11 cellular contexts compared by ENCODE assay signal in genomic region chr1:231020139-231020601, GRCh38. TPM values are rescaled to one million over a fixed set of nuclear protein-coding genes. Genes with fewer than 3 reads are reported as not detected.
DNase-seq lines count a peak whose midpoint lies in the region; ATAC-seq and TF ChIP-seq lines count a peak whose summit lies in the region.
"Had no signal": no experiment of that assay in that cellular context is flagged by ENCODE, and none has a peak within 500 bp of the region (broad histone marks: within the 10 kb centered on the region; RNA-seq: fewer than 3 reads in every experiment).

No MANE protein-coding gene starts in this region.

- no peak overlapping the region for H3K4me3 Mint-ChIP-seq in activated naive CD4-positive, alpha-beta T cell treated with anti-CD3 and anti-CD28 coated beads for 36 hours
- peak overlapping the region; percentile 36 for H3K4me3 Mint-ChIP-seq in T-helper 1 cell treated with Interleukin-12 subunit alpha and Interleukin-12 subunit beta and Interleukin-4 antibody, amounts not matched to agents 30 μg/mL and 1 μg/mL, for 36 hours

- H2AFZ ChIP-seq in Karpas-422 (ENCODE audit: low read length), result no peak overlapping the region

- H3K27me3 ChIP-seq in gastroesophageal sphincter (peaks cover 25% of the 10 kb centered on the region), stomach (no peaks in the 10 kb centered on the region), SJCRH30 (no peaks in the 10 kb centered on the region), Karpas-422 (ENCODE audit: low read length) (no peaks in the 10 kb centered on the region)
- H3K27me3 ChIP-seq: BLaER1 treated with 17β-estradiol and CSF1 and Interleukin-3, amounts not matched to agents 10 nM and 100 nM had no signal

- intact Hi-C loops in activated naive CD4-positive, alpha-beta T cell treated with anti-CD3 and anti-CD28 coated beads for 36 hours (cut with micrococcal nuclease), result no loop called here
- intact Hi-C loops in stomach (cut with DNase I; ENCODE audit: low total_unique reads), result no loop called here

- H3K4me2 ChIP-seq in Karpas-422 (ENCODE audit: low read depth, low read length, poor library complexity, severe bottlenecking), result no peak overlapping the region

- TF ChIP-seq EP300 in gastroesophageal sphincter (IDR thresholded peaks at IDR 0.05) (no peak), stomach (IDR thresholded peaks at IDR 0.05) (no peak)

- H3K9me2 ChIP-seq in Karpas-422 (replicated peaks; ENCODE audit: insufficient read depth, low read length), result no peaks in the 10 kb centered on the region

- H3K27ac Mint-ChIP-seq in activated naive CD4-positive, alpha-beta T cell treated with anti-CD3 and anti-CD28 coated beads for 36 hours, result no peak overlapping the region
- peak overlapping the region; percentile 43 for H3K27ac Mint-ChIP-seq in T-helper 1 cell treated with Interleukin-12 subunit alpha and Interleukin-12 subunit beta and Interleukin-4 antibody, amounts not matched to agents 30 μg/mL and 1 μg/mL, for 36 hours

- H3K9ac ChIP-seq in Karpas-422 (ENCODE audit: low read length), result no peak overlapping the region
- H3K9ac ChIP-seq: BLaER1 treated with 17β-estradiol and CSF1 and Interleukin-3, amounts not matched to agents 10 nM and 100 nM had no signal

- CTCF ChIA-PET in activated naive CD4-positive, alpha-beta T cell treated with anti-CD3 and anti-CD28 coated beads for 36 hours (lab: Charles Lee), result no interaction called here

- ATAC-seq in gastroesophageal sphincter (peak; percentile 44), HG02884 (IDR thresholded peaks at IDR 0.05; ENCODE audit: unreplicated experiment) (no peak)

- H3K9me3 Mint-ChIP-seq in activated naive CD4-positive, alpha-beta T cell treated with anti-CD3 and anti-CD28 coated beads for 36 hours, result no peaks in the 10 kb centered on the region
- no peaks in the 10 kb centered on the region for H3K9me3 Mint-ChIP-seq in T-helper 1 cell treated with Interleukin-12 subunit alpha and Interleukin-12 subunit beta and Interleukin-4 antibody, amounts not matched to agents 30 μg/mL and 1 μg/mL, for 36 hours

- peak; percentile 20 for DNase-seq in activated naive CD4-positive, alpha-beta T cell treated with anti-CD3 and anti-CD28 coated beads for 36 hours
- DNase-seq in activated naive CD4-positive, alpha-beta T cell treated with Interleukin-2 at 50 U/mL for 16 hours, result no peak
- DNase-seq in stomach, result no peak
- DNase-seq in SJCRH30, result no peak
- no peak for DNase-seq in Karpas-422
- DNase-seq: SHP77; stimulated activated CD4-positive, alpha-beta T cell treated with anti-CD3 and anti-CD28 coated beads, Interleukin-4, amount 100 ng/mL, for 4 hours had no signal

- TF ChIP-seq CTCF in gastroesophageal sphincter (IDR thresholded peaks at IDR 0.05) (no peak), stomach (IDR thresholded peaks at IDR 0.05) (no peak)

- H3K4me1 Mint-ChIP-seq in activated naive CD4-positive, alpha-beta T cell treated with anti-CD3 and anti-CD28 coated beads for 36 hours (ENCODE audit: low read depth), result peaks cover 7% of the 10 kb centered on the region
- H3K4me1 Mint-ChIP-seq in T-helper 1 cell treated with Interleukin-12 subunit alpha and Interleukin-12 subunit beta and Interleukin-4 antibody, amounts not matched to agents 30 μg/mL and 1 μg/mL, for 36 hours (ENCODE audit: low read depth), result peaks cover 14% of the 10 kb centered on the region

- H3K27me3 Mint-ChIP-seq in activated naive CD4-positive, alpha-beta T cell treated with anti-CD3 and anti-CD28 coated beads for 36 hours (ENCODE audit: low read depth), result no peaks in the 10 kb centered on the region
- H3K27me3 Mint-ChIP-seq in T-helper 1 cell treated with Interleukin-12 subunit alpha and Interleukin-12 subunit beta and Interleukin-4 antibody, amounts not matched to agents 30 μg/mL and 1 μg/mL, for 36 hours (ENCODE audit: low read depth), result no peaks in the 10 kb centered on the region

- no peaks in the 10 kb centered on the region for H3K79me2 ChIP-seq in Karpas-422 (ENCODE audit: low read length)

- peaks cover 0 to 7% of the 10 kb centered on the region in 2 donors for H3K36me3 ChIP-seq in gastroesophageal sphincter
- H3K36me3 ChIP-seq in stomach, result peaks cover 0 to 15% (median 14%) of the 10 kb centered on the region in 4 donors
- H3K36me3 ChIP-seq in SJCRH30, result peaks cover 16% of the 10 kb centered on the region; the same call in 1 of the 2 replicates
- no peaks in the 10 kb centered on the region for H3K36me3 ChIP-seq in Karpas-422 (ENCODE audit: insufficient read depth, low read length)

- H4K20me1 ChIP-seq in Karpas-422 (ENCODE audit: insufficient read depth, low read depth, low read length), result no peaks in the 10 kb centered on the region

- TF ChIP-seq POLR2A in gastroesophageal sphincter (IDR thresholded peaks at IDR 0.05) (no peak), stomach (IDR thresholded peaks at IDR 0.05) (no peak)

- H3K4me1 ChIP-seq in gastroesophageal sphincter (no peaks in the 10 kb centered on the region), stomach (peaks cover 0 to 12% (median 0%) of the 10 kb centered on the region in 4 donors), SJCRH30 (no peaks in the 10 kb centered on the region), Karpas-422 (ENCODE audit: low read length) (no peaks in the 10 kb centered on the region)

- no peak overlapping the region for H3K4me3 ChIP-seq in gastroesophageal sphincter
- peak overlapping the region in 1 of 4 donors; percentile 9 for H3K4me3 ChIP-seq in stomach
- no peak overlapping the region for H3K4me3 ChIP-seq in SJCRH30
- H3K4me3 ChIP-seq in Karpas-422 (ENCODE audit: low read length), result no peak overlapping the region
- H3K4me3 ChIP-seq: BLaER1 treated with 17β-estradiol and CSF1 and Interleukin-3, amounts not matched to agents 10 nM and 100 nM had no signal

- 77 to 100% methylated on average over 2 to 10 of the region's 14 CpGs for WGBS in gastroesophageal sphincter (ENCODE audit: low coverage in 1 of 2), 2 donors
- 73 to 76% (median 74%) methylated on average over 14 of the region's 14 CpGs for WGBS in stomach, 5 donors

- peaks cover 7% of the 10 kb centered on the region for H3K36me3 Mint-ChIP-seq in activated naive CD4-positive, alpha-beta T cell treated with anti-CD3 and anti-CD28 coated beads for 36 hours (ENCODE audit: low read depth)
- H3K36me3 Mint-ChIP-seq in T-helper 1 cell treated with Interleukin-12 subunit alpha and Interleukin-12 subunit beta and Interleukin-4 antibody, amounts not matched to agents 30 μg/mL and 1 μg/mL, for 36 hours (ENCODE audit: low read depth), result peaks cover 2% of the 10 kb centered on the region

- H3K27ac ChIP-seq in gastroesophageal sphincter (peak overlapping the region in 1 of 4 donors; percentile 37), stomach (peak overlapping the region; percentile 59 to 79 (median 64)), SJCRH30 (no peak overlapping the region), Karpas-422 (ENCODE audit: low read length) (no peak overlapping the region)

- H3K9me3 ChIP-seq in gastroesophageal sphincter, result no peaks in the 10 kb centered on the region
- H3K9me3 ChIP-seq in stomach, result no peaks in the 10 kb centered on the region
- H3K9me3 ChIP-seq in SJCRH30 (replicated peaks), result no peaks in the 10 kb centered on the region
- no peaks in the 10 kb centered on the region for H3K9me3 ChIP-seq in Karpas-422 (ENCODE audit: low read length)
- H3K9me3 ChIP-seq: BLaER1 treated with 17β-estradiol and CSF1 and Interleukin-3, amounts not matched to agents 10 nM and 100 nM had no signal

RNA-seq across cellular contexts. Expression of gene FAM89A, which starts 19.9 kb away (rescaled TPM):
- total RNA-seq in activated naive CD4-positive, alpha-beta T cell treated with anti-CD3 and anti-CD28 coated beads for 36 hours, result 10 to 100 TPM; 11.0 to 11.1 TPM
- total RNA-seq in gastroesophageal sphincter (10 to 100 TPM in 1 of 4 donors, 1 to 10 TPM in 3; 2.5 to 11.6 (median 7.7) TPM), stomach (10 to 100 TPM in 3 of 5 donors, 1 to 10 TPM in 1, under 1 TPM in 1; 0.89 to 28.0 (median 12.1) TPM)
- 10 to 100 TPM in 2 of 3 donors, 1 to 10 TPM in 1; 7.9 to 31.9 (median 29.3) TPM for polyA plus RNA-seq in stomach
- 41.8 and 49.3 TPM in 2 replicates for total RNA-seq in SJCRH30 (2014; rRNA removed; shearing (Covaris generic))
- 8.2 and 11.2 TPM in 2 replicates for total RNA-seq in Karpas-422 (2014; rRNA removed; shearing (Covaris generic); ENCODE audit: low replicate concordance)

RNA-seq across cellular contexts. Expression of gene ARV1, which starts 41.3 kb away (rescaled TPM):
- total RNA-seq in activated naive CD4-positive, alpha-beta T cell treated with anti-CD3 and anti-CD28 coated beads for 36 hours, result 10 to 100 TPM; 14.9 to 17.7 TPM
- total RNA-seq in gastroesophageal sphincter, result 10 to 100 TPM; 10.5 to 37.4 (median 20.5) TPM
- total RNA-seq in stomach, result 10 to 100 TPM; 11.0 to 29.8 (median 13.9) TPM
- polyA plus RNA-seq in stomach, result 10 to 100 TPM; 18.7 to 38.8 (median 18.9) TPM
- total RNA-seq in SJCRH30 (2014; rRNA removed; shearing (Covaris generic)), result 33.0 and 38.6 TPM in 2 replicates
- 23.7 and 35.1 TPM in 2 replicates for total RNA-seq in Karpas-422 (2014; rRNA removed; shearing (Covaris generic); ENCODE audit: low replicate concordance)

RNA-seq across cellular contexts. Expression of gene TTC13, which starts 41.5 kb away (rescaled TPM):
- total RNA-seq in activated naive CD4-positive, alpha-beta T cell treated with anti-CD3 and anti-CD28 coated beads for 36 hours, result 10 to 100 TPM; 10.9 to 13.2 TPM
- total RNA-seq in gastroesophageal sphincter (10 to 100 TPM in 3 of 4 donors, 1 to 10 TPM in 1; 9.6 to 24.4 (median 13.7) TPM), stomach (100 to 1,000 TPM in 1 of 5 donors, 10 to 100 TPM in 4; 23.9 to 117 (median 53.3) TPM)
- polyA plus RNA-seq in stomach, result 1 to 10 TPM; 2.1 to 9.3 (median 3.9) TPM
- total RNA-seq in SJCRH30 (2014; rRNA removed; shearing (Covaris generic)), result 13.9 and 16.4 TPM in 2 replicates
- 11.2 and 14.0 TPM in 2 replicates for total RNA-seq in Karpas-422 (2014; rRNA removed; shearing (Covaris generic); ENCODE audit: low replicate concordance)

Comparison
In these comparisons a context has a peak if more than half of its experiments do, and no peak if none do; other contexts are left out.
1. H3K27ac ChIP-seq: peak in stomach (5 of 5); none in SJCRH30 (single experiment) and Karpas-422 (single experiment).